Comparison of ENCODE assay signal across 12 cellular contexts in genomic region chr1:218369688-218370511, GRCh38. TPM values are rescaled to one million over a fixed set of nuclear protein-coding genes. Genes with fewer than 3 reads are reported as not detected.
DNase-seq lines count a peak whose midpoint lies in the region; ATAC-seq, FAIRE-seq and TF ChIP-seq lines count a peak whose summit lies in the region.
"Had no signal": no experiment of that assay in that cellular context is flagged by ENCODE, and none has a peak within 500 bp of the region (broad histone marks: within the 10 kb centered on the region; RNA-seq: fewer than 3 reads in every experiment).

No MANE protein-coding gene starts in this region.

- TF ChIP-seq CTCF in foreskin keratinocyte (conservative IDR thresholded peaks at IDR 0.05) (no peak), GM10248 (IDR thresholded peaks at IDR 0.05; ENCODE audit: control extremely low read depth, extremely low read depth, low read depth, missing control alignments) (no peak), suprapubic skin (IDR thresholded peaks at IDR 0.05) (no peak)

- H3K36me3 ChIP-seq in suprapubic skin, result no peaks in the 10 kb centered on the region
- no peaks in the 10 kb centered on the region for H3K36me3 ChIP-seq in small intestine (ENCODE audit: control insufficient read depth in 2 of 2, insufficient read depth in 2 of 2, low read length in 2 of 2)
- H3K36me3 ChIP-seq: stomach had no signal

- H3K4me1 ChIP-seq in foreskin keratinocyte (peaks cover 39% of the 10 kb centered on the region), suprapubic skin (peaks cover 42% of the 10 kb centered on the region), small intestine (ENCODE audit: control insufficient read depth in 2 of 2, insufficient read depth in 1 of 2, low read depth in 1 of 2, low read length in 1 of 2) (peaks cover 0 to 4% of the 10 kb centered on the region in 2 donors)

- POLR2A ChIA-PET in GM10248 (lab: Yijun Ruan, JAX), result no interaction called here

- ATAC-seq in foreskin keratinocyte (peak; percentile 66), HG03342 (IDR thresholded peaks at IDR 0.05; ENCODE audit: unreplicated experiment) (no peak)

- no peak for TF ChIP-seq POLR2A in suprapubic skin (IDR thresholded peaks at IDR 0.05)

- no peak for TF ChIP-seq EP300 in suprapubic skin (IDR thresholded peaks at IDR 0.05)

- peak; percentile 73 for DNase-seq in EH (ENCODE audit: low read depth)
- peak; percentile 54 for DNase-seq in RCC 7860 (ENCODE audit: low spot score)
- peak in 1 of 2 donors; percentile 76 for DNase-seq in foreskin keratinocyte
- DNase-seq in renal cortical epithelial cell (ENCODE audit: low read depth), result peak; percentile 72
- DNase-seq in GM10248 (ENCODE audit: extremely low spot score), result no peak
- no peak for DNase-seq in suprapubic skin (ENCODE audit: low spot score in 2 of 2)
- DNase-seq in small intestine, result no peak
- DNase-seq: naive B cell, NCI-H446 treated with DMSO at 0.1 percent for 48 hours, stomach had no signal

- FAIRE-seq in RCC 7860 (lab: Jason Lieb, UNC), result peak; percentile 83
- FAIRE-seq in small intestine (lab: Jason Lieb, UNC), result no peak

- no peaks in the 10 kb centered on the region for H3K27me3 ChIP-seq in foreskin keratinocyte
- no peaks in the 10 kb centered on the region for H3K27me3 ChIP-seq in suprapubic skin
- H3K27me3 ChIP-seq in small intestine (ENCODE audit: control insufficient read depth in 2 of 2, insufficient read depth in 2 of 2, low read length in 2 of 2), result no peaks in the 10 kb centered on the region
- H3K27me3 ChIP-seq: stomach had no signal

- H3K4me3 ChIP-seq in suprapubic skin (no peak overlapping the region), small intestine (ENCODE audit: low read depth in 1 of 2, low read length in 2 of 2) (no peak overlapping the region)
- H3K4me3 ChIP-seq: stomach had no signal

- H3K27ac ChIP-seq in foreskin keratinocyte (no peak overlapping the region), suprapubic skin (no peak overlapping the region), small intestine (ENCODE audit: low read depth in 1 of 2, low read length in 1 of 2) (no peak overlapping the region)

- CTCF ChIA-PET in GM10248 (lab: Yijun Ruan, JAX), result interaction anchor here (1.4 to 1.5 kb wide), 2 partner anchors 16 to 31 kb away, joined by 3 read pairs; no protein-coding TSS in a partner anchor

- 75% methylated on average over 2 of the region's 2 CpGs for WGBS in suprapubic skin
- 69 to 79% (median 76%) methylated on average over 2 of the region's 2 CpGs for WGBS in small intestine, 3 donors

- no peaks in the 10 kb centered on the region for H3K9me3 ChIP-seq in suprapubic skin
- no peaks in the 10 kb centered on the region for H3K9me3 ChIP-seq in small intestine (ENCODE audit: control insufficient read depth, low read depth)
- H3K9me3 ChIP-seq: stomach had no signal

RNA-seq across cellular contexts. Expression of gene TGFB2, which starts 24.8 kb away (rescaled TPM):
- total RNA-seq in foreskin keratinocyte (4.8 and 6.6 TPM in 2 replicates), renal cortical epithelial cell (47.4 and 69.3 TPM in 2 replicates), suprapubic skin (1 to 10 TPM in 3 of 4 donors, under 1 TPM in 1; 0.60 to 3.9 (median 3.0) TPM)
- polyA plus RNA-seq in foreskin keratinocyte (1.2 and 2.1 TPM in 2 replicates), small intestine (under 1 TPM in 2 of 3 donors, not detected in 1; 0.49 to 0.81 TPM)
- total RNA-seq: activated CD8-positive, alpha-beta memory T cell treated with anti-CD3 and anti-CD28 coated beads for 36 hours had no signal

Comparison
In these comparisons a context has a peak if more than half of its experiments do, and no peak if none do; other contexts are left out.
1. DNase-seq: peak in EH (single experiment), RCC 7860 (single experiment) and renal cortical epithelial cell (single experiment); none in GM10248 (single experiment), suprapubic skin (0 of 2) and small intestine (single experiment).